Comparison of ENCODE assay signal across 8 cellular contexts in genomic region chr22:48599346-48599745, GRCh38.
"Had no signal": no experiment of that assay in that cellular context is flagged by ENCODE, and none has a peak within 500 bp of the region (broad histone marks: within the 10 kb centered on the region; RNA-seq: fewer than 3 reads in every experiment).

No MANE protein-coding gene starts in this region.

- H3K27ac Mint-ChIP-seq: GM23338, IgD-negative memory B cell had no signal

- H3K27ac ChIP-seq: HL-60, KMS-11 had no signal

- DNase-seq: H7, HCEC 1CT, KBM-7 had no signal

- H3K4me3 Mint-ChIP-seq: GM23338, IgD-negative memory B cell had no signal

- ATAC-seq: GM23338, HepG2 had no signal

- H3K9me3 Mint-ChIP-seq: GM23338 had no signal

- H3K4me2 ChIP-seq: GM23338, KMS-11 had no signal

- H3K4me1 Mint-ChIP-seq: GM23338, IgD-negative memory B cell had no signal

- H3K4me3 ChIP-seq: GM23338 had no signal

- FAIRE-seq: HepG2 had no signal

- H3K9ac ChIP-seq: KMS-11 had no signal

- H3K36me3 Mint-ChIP-seq: IgD-negative memory B cell had no signal

- H2AFZ ChIP-seq: GM23338 had no signal
